Comparison of ENCODE assay signal across 36 cellular contexts in genomic region chr3:197249542-197249941, GRCh38.
"Had no signal": no experiment of that assay in that cellular context is flagged by ENCODE, and none has a peak within 500 bp of the region (broad histone marks: within the 10 kb centered on the region; RNA-seq: fewer than 3 reads in every experiment).

No MANE protein-coding gene starts in this region.

- ATAC-seq: activated CD4-positive, alpha-beta T cell treated with anti-CD3 and anti-CD28 coated beads for 36 hours; activated CD8-positive, alpha-beta memory T cell treated with anti-CD3 and anti-CD28 coated beads, Interleukin-2, amount 10 ng/mL, durations not matched to agents 7 days and 5 days; activated CD8-positive, alpha-beta T cell treated with anti-CD3 and anti-CD28 coated beads, Interleukin-2, amount 10 ng/mL, durations not matched to agents 7 days and 5 days; activated naive CD8-positive, alpha-beta T cell treated with anti-CD3 and anti-CD28 coated beads, Interleukin-2, amount 50 U/mL, for 24 hours; gastroesophageal sphincter; heart right ventricle; T-helper 17 cell had no signal

- H3K36me3 ChIP-seq: adrenal gland, WERI-Rb-1 had no signal

- FAIRE-seq: bronchial epithelial cell had no signal

- H3K4me3 Mint-ChIP-seq: activated B cell treated with CpG ODN at 0.5 μM for 24 hours; activated CD4-positive, alpha-beta memory T cell treated with anti-CD3 and anti-CD28 coated beads for 36 hours; activated CD4-positive, alpha-beta T cell treated with anti-CD3 and anti-CD28 coated beads for 36 hours; activated CD4-positive, alpha-beta T cell treated with anti-CD3 and anti-CD28 coated beads, Interleukin-2, amount 10 ng/mL, durations not matched to agents 24 days and 14 days; activated CD8-positive, alpha-beta memory T cell treated with anti-CD3 and anti-CD28 coated beads, Interleukin-2, amount 10 ng/mL, durations not matched to agents 7 days and 5 days; activated CD8-positive, alpha-beta T cell treated with anti-CD3 and anti-CD28 coated beads, Interleukin-2, amount 10 ng/mL, durations not matched to agents 7 days and 5 days; activated naive CD4-positive, alpha-beta T cell treated with anti-CD3 and anti-CD28 coated beads for 36 hours; activated naive CD4-positive, alpha-beta T cell treated with anti-CD3 and anti-CD28 coated beads, Interleukin-2, amount 50 U/mL, for 24 hours; activated naive CD8-positive, alpha-beta T cell treated with anti-CD3 and anti-CD28 coated beads for 36 hours; activated naive CD8-positive, alpha-beta T cell treated with anti-CD3 and anti-CD28 coated beads, Interleukin-2, amount 50 U/mL, for 24 hours; activated T-helper 1 cell treated with anti-CD3 and anti-CD28 coated beads, Interleukin-12 subunit alpha, Interleukin-12 subunit beta, Interleukin-2, Interleukin-4 antibody, amounts not matched to agents 30 ng/mL and 10 ng/mL and 1 ng/mL, durations not matched to agents 14 hours and 24 hours and 36 hours; brain; central memory CD8-positive, alpha-beta T cell; dendritic cell treated with granulocyte-macrophage colony-stimulating factor and Interleukin-4, amounts not matched to agents 40 ng/mL and 50 ng/mL, for 4 days; endodermal cell; T-helper 17 cell; T-helper 2 cell treated with Interferon-gamma antibody and Interleukin-4, amounts not matched to agents 5 μg/mL and 100 μg/mL, for 36 hours had no signal

- H3K27ac Mint-ChIP-seq: activated B cell treated with CpG ODN at 0.5 μM for 24 hours; activated CD4-positive, alpha-beta memory T cell treated with anti-CD3 and anti-CD28 coated beads for 36 hours; activated CD4-positive, alpha-beta T cell treated with anti-CD3 and anti-CD28 coated beads for 36 hours; activated CD4-positive, alpha-beta T cell treated with anti-CD3 and anti-CD28 coated beads, Interleukin-2, amount 10 ng/mL, durations not matched to agents 24 days and 14 days; activated CD8-positive, alpha-beta memory T cell treated with anti-CD3 and anti-CD28 coated beads, Interleukin-2, amount 10 ng/mL, durations not matched to agents 7 days and 5 days; activated CD8-positive, alpha-beta T cell treated with anti-CD3 and anti-CD28 coated beads, Interleukin-2, amount 10 ng/mL, durations not matched to agents 7 days and 5 days; activated naive CD4-positive, alpha-beta T cell treated with anti-CD3 and anti-CD28 coated beads for 36 hours; activated naive CD4-positive, alpha-beta T cell treated with anti-CD3 and anti-CD28 coated beads, Interleukin-2, amount 50 U/mL, for 24 hours; activated naive CD8-positive, alpha-beta T cell treated with anti-CD3 and anti-CD28 coated beads for 36 hours; activated naive CD8-positive, alpha-beta T cell treated with anti-CD3 and anti-CD28 coated beads, Interleukin-2, amount 50 U/mL, for 24 hours; activated T-helper 1 cell treated with anti-CD3 and anti-CD28 coated beads, Interleukin-12 subunit alpha, Interleukin-12 subunit beta, Interleukin-2, Interleukin-4 antibody, amounts not matched to agents 30 ng/mL and 10 ng/mL and 1 ng/mL, durations not matched to agents 14 hours and 24 hours and 36 hours; activated T-helper 2 cell treated with anti-CD3 and anti-CD28 coated beads, Interferon-gamma antibody, Interleukin-2, Interleukin-4, amounts not matched to agents 10 μg/mL and 5 μg/mL and 100 μg/mL, durations not matched to agents 14 hours and 24 hours and 36 hours; brain; dendritic cell treated with granulocyte-macrophage colony-stimulating factor and Interleukin-4, amounts not matched to agents 40 ng/mL and 50 ng/mL, for 4 days; endodermal cell; T-helper 17 cell; T-helper 2 cell treated with Interferon-gamma antibody and Interleukin-4, amounts not matched to agents 5 μg/mL and 100 μg/mL, for 36 hours had no signal

- DNase-seq: activated B cell treated with CpG ODN at 0.5 μM for 24 hours; activated CD4-positive, alpha-beta memory T cell treated with anti-CD3 and anti-CD28 coated beads for 36 hours; activated CD4-positive, alpha-beta T cell treated with anti-CD3 and anti-CD28 coated beads for 36 hours; activated CD4-positive, alpha-beta T cell treated with anti-CD3 and anti-CD28 coated beads, Interleukin-2, amount 10 ng/mL, durations not matched to agents 24 days and 14 days; activated CD4-positive, CD25-positive, alpha-beta regulatory T cell treated with anti-CD3 and anti-CD28 coated beads, Interleukin-2, amount 50 U/mL, for 72 hours; activated CD8-positive, alpha-beta memory T cell treated with anti-CD3 and anti-CD28 coated beads, Interleukin-2, amount 10 ng/mL, durations not matched to agents 7 days and 5 days; activated CD8-positive, alpha-beta memory T cell treated with anti-CD3 and anti-CD28 coated beads, Interleukin-2, amount 50 U/mL, for 4 hours; activated CD8-positive, alpha-beta T cell treated with anti-CD3 and anti-CD28 coated beads, Interleukin-2, amount 10 ng/mL, durations not matched to agents 7 days and 5 days; activated effector memory CD4-positive, alpha-beta T cell treated with anti-CD3 and anti-CD28 coated beads, Interleukin-2, amount 50 U/mL, for 16 hours; activated naive CD4-positive, alpha-beta T cell treated with anti-CD3 and anti-CD28 coated beads for 36 hours; activated naive CD8-positive, alpha-beta T cell treated with anti-CD3 and anti-CD28 coated beads for 36 hours; activated naive CD8-positive, alpha-beta T cell treated with anti-CD3 and anti-CD28 coated beads, Interleukin-2, amount 50 U/mL, for 24 hours; activated T-cell treated with anti-CD3 and anti-CD28 coated beads, Interleukin-2, amount 50 U/mL, for 1 hour; activated T-cell treated with anti-CD3 and anti-CD28 coated beads, Interleukin-2, amount 50 U/mL, for 48 hours; adrenal gland; dorsolateral prefrontal cortex; effector memory CD4-positive, alpha-beta T cell; endodermal cell; foreskin melanocyte; heart right ventricle; T-helper 1 cell; T-helper 17 cell; T1000; WERI-Rb-1 had no signal

- H3K27ac ChIP-seq: adrenal gland, ascending aorta, coronary artery, dorsolateral prefrontal cortex, esophagus muscularis mucosa, gastroesophageal sphincter, heart right ventricle, WERI-Rb-1 had no signal

- H3K4me1 ChIP-seq: adrenal gland, ascending aorta, gastroesophageal sphincter had no signal

- H3K27me3 Mint-ChIP-seq: activated B cell treated with CpG ODN at 0.5 μM for 24 hours; activated CD4-positive, alpha-beta memory T cell treated with anti-CD3 and anti-CD28 coated beads for 36 hours; activated CD4-positive, alpha-beta T cell treated with anti-CD3 and anti-CD28 coated beads for 36 hours; activated CD4-positive, alpha-beta T cell treated with anti-CD3 and anti-CD28 coated beads, Interleukin-2, amount 10 ng/mL, durations not matched to agents 24 days and 14 days; activated CD8-positive, alpha-beta memory T cell treated with anti-CD3 and anti-CD28 coated beads, Interleukin-2, amount 10 ng/mL, durations not matched to agents 7 days and 5 days; activated naive CD4-positive, alpha-beta T cell treated with anti-CD3 and anti-CD28 coated beads, Interleukin-2, amount 50 U/mL, for 24 hours; activated naive CD8-positive, alpha-beta T cell treated with anti-CD3 and anti-CD28 coated beads for 36 hours; activated naive CD8-positive, alpha-beta T cell treated with anti-CD3 and anti-CD28 coated beads, Interleukin-2, amount 50 U/mL, for 24 hours; central memory CD8-positive, alpha-beta T cell; dendritic cell treated with granulocyte-macrophage colony-stimulating factor and Interleukin-4, amounts not matched to agents 40 ng/mL and 50 ng/mL, for 4 days; T-helper 17 cell had no signal

- H3K4me3 ChIP-seq: adrenal gland, ascending aorta, coronary artery, dorsolateral prefrontal cortex, esophagus muscularis mucosa, gastroesophageal sphincter, heart right ventricle had no signal
